Comparison of ENCODE assay signal across 8 cellular contexts in the genomic region with DNA sequence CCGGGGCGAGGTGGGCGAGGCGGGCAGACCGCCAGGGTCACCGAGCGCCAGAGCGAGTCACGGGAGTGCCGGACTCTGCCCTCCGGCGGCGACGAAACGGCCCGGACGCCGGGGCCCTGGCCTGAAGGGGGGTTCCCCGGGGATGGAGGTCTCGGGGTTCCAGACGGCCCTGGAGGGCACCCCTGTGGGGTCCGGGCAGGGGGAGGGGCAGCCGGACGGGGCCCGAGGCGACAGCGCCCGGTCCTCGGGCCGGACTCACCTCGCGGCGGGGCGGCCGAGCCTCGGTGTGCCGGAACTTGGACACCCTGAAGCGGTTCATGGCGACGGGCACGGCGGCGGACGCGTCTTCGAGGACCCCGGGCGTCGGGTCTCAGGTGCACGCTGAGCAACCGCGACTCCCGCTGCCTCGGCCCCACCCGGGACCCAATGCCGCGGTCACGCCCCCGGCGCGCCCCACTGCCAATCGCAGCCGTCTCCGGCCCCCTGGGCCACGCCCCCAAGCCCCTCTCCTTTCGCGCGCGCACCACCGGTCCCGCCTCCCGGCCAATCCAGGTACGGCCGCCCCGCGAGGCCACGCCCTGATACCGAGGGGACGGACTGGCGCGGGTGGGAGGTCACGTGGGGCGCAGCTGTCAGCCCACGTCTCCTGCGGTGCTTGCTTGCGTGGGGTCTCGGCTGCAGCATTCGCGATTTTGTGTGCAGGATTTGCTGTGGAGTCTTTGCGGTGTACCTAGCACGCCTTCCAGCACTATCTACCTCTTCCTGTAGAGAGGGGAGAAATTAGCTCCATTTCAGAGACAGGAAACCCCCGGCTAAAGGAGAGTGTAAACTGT. TPM values are rescaled to one million over a fixed set of nuclear protein-coding genes. Genes with fewer than 3 reads are reported as not detected.
DNase-seq lines count a peak whose midpoint lies in the region; ATAC-seq, FAIRE-seq and TF ChIP-seq lines count a peak whose summit lies in the region.

Gene CORO7 (minus strand): TSS at position 397 of the 833 bp plus-strand sequence. CDS start 78 bp downstream, at position 319.

- H4K20me1 ChIP-seq in IMR-90 (ENCODE audit: insufficient read depth, low read length) (peaks cover 35% of the 10 kb centered on the region), OCI-LY3 (ENCODE audit: insufficient read depth, low read length) (peaks cover 35% of the 10 kb centered on the region)

- peak within 1 kb of the TSS; percentile 74 for H3K4ac ChIP-seq in IMR-90 (ENCODE audit: low read depth, low read length)

- H2BK20ac ChIP-seq in IMR-90 (ENCODE audit: low read depth, low read length) = no peak within 1 kb of the TSS

- H3K4me3 ChIP-seq in IMR-90 (ENCODE audit: insufficient read depth, low read depth, low read length) (peak within 1 kb of the TSS; percentile 79), OCI-LY3 (ENCODE audit: low read length) (peak within 1 kb of the TSS; percentile 90), mononuclear cell (ENCODE audit: low read length) (peak within 1 kb of the TSS; percentile 94)

- TF ChIP-seq RAD21 in IMR-90 (IDR thresholded peaks at IDR 0.05; ENCODE audit: low read length) = no peak

- H3K9me3 ChIP-seq in IMR-90 (ENCODE audit: control insufficient read depth, insufficient read depth, low read length) = no peaks in the 10 kb centered on the region
- no peaks in the 10 kb centered on the region for H3K9me3 ChIP-seq in OCI-LY3 (ENCODE audit: insufficient read depth, low read length)
- no peaks in the 10 kb centered on the region for H3K9me3 ChIP-seq in mononuclear cell (ENCODE audit: low read depth, low read length)

- WGBS in IMR-90 (ENCODE audit: extremely low coverage in 2 of 2, insufficient read length in 1 of 2), 2 experiments = 0% methylated on average over 43 of the region's 92 CpGs; no CpG with 5 or more reads in 1 of the 2 experiments

- intact Hi-C loops in IMR-90 (cut with micrococcal nuclease) = loop anchor here (10.0 kb wide), 1 partner anchor 128 kb away; no protein-coding TSS in a partner anchor

- H3K14ac ChIP-seq in IMR-90 (replicated peaks; ENCODE audit: low read depth, low read length) = peak within 1 kb of the TSS; percentile 85

- DNase-seq in D721Med (ENCODE audit: insufficient read length, low spot score) (peak; percentile 94), IMR-90 (peak; percentile 76), activated T-cell treated with anti-CD3 and anti-CD28 coated beads for 1 hour (ENCODE audit: low read depth) (peak; percentile 99), epidermal melanocyte (ENCODE audit: insufficient read length, low spot score) (peak; percentile 84)
- peak; percentile 98 to 99 for DNase-seq in stimulated activated CD8-positive, alpha-beta memory T cell treated with anti-CD3 and anti-CD28 coated beads, Interleukin-2, amount 100 ng/mL, for 48 hours (ENCODE audit: low read depth in 2 of 2)

- CTCF ChIA-PET in IMR-90 (lab: Yijun Ruan, JAX) = interaction anchor here (0.6 to 1.3 kb wide), 2 partner anchors 12 to 14 kb away, joined by 3 to 4 read pairs; no protein-coding TSS in a partner anchor

- no peak within 1 kb of the TSS for H3K18ac ChIP-seq in IMR-90 (ENCODE audit: low read depth, low read length)

- peak within 1 kb of the TSS; percentile 44; the same call in 1 of the 3 replicates for H2BK15ac ChIP-seq in IMR-90 (ENCODE audit: low read depth, low read length)

- H4K8ac ChIP-seq in IMR-90 (ENCODE audit: low read depth in 2 of 2, low read length in 2 of 2) = peak within 1 kb of the TSS in 1 of 2 experiments; percentile 87; a peak in 3 of 4 replicates

- H2BK120ac ChIP-seq in IMR-90 (ENCODE audit: low read depth, low read length) = peak within 1 kb of the TSS; percentile 3; the same call in 1 of the 2 replicates

- H3K27ac ChIP-seq in IMR-90 (ENCODE audit: insufficient read depth, low read length) = peak within 1 kb of the TSS; percentile 65
- peak within 1 kb of the TSS; percentile 60 for H3K27ac ChIP-seq in OCI-LY3 (ENCODE audit: low read length)

- BruUV-seq in IMR-90 (replicated peaks; lab: Mats Ljungman, UMichigan) = no TSS peak

- H3K4me1 ChIP-seq in IMR-90 (ENCODE audit: control insufficient read depth, insufficient read depth, low read length) = peaks cover 9% of the 10 kb centered on the region
- H3K4me1 ChIP-seq in OCI-LY3 (ENCODE audit: low read length) = peaks cover 29% of the 10 kb centered on the region
- peaks cover 68% of the 10 kb centered on the region for H3K4me1 ChIP-seq in mononuclear cell (ENCODE audit: insufficient read depth, low read length)

- H4K5ac ChIP-seq in IMR-90 (ENCODE audit: low read depth, low read length) = no peak within 1 kb of the TSS; the same call in 1 of the 2 replicates

- H2BK5ac ChIP-seq in IMR-90 (ENCODE audit: low read depth, low read length, poor library complexity, severe bottlenecking) = peak within 1 kb of the TSS; percentile 11

- TF ChIP-seq POLR2A in IMR-90 (IDR thresholded peaks at IDR 0.05; ENCODE audit: low read depth, low read length) = peak; percentile 61

- H3K27me3 ChIP-seq in IMR-90 (ENCODE audit: control insufficient read depth, insufficient read depth, low read length) = no peaks in the 10 kb centered on the region
- H3K27me3 ChIP-seq in OCI-LY3 (ENCODE audit: low read depth, low read length) = no peaks in the 10 kb centered on the region
- H3K27me3 ChIP-seq in mononuclear cell (ENCODE audit: insufficient read depth, low read length) = no peaks in the 10 kb centered on the region

- no peak for FAIRE-seq in D721Med (lab: Jason Lieb, UNC)

- dilution Hi-C loops in IMR-90 (cut with HindIII; ENCODE audit: low sequenced_read_pairs, unreplicated experiment) = no loop called here

- H3K36me3 ChIP-seq in IMR-90 (ENCODE audit: control insufficient read depth, insufficient read depth, low read length) = peaks cover 7% of the 10 kb centered on the region
- peaks cover 3% of the 10 kb centered on the region for H3K36me3 ChIP-seq in OCI-LY3 (replicated peaks; ENCODE audit: low read depth, low read length)

- peak within 1 kb of the TSS; percentile 94 for H2AK5ac ChIP-seq in IMR-90 (ENCODE audit: low read depth, low read length)

- H3K4me2 ChIP-seq in IMR-90 (ENCODE audit: low read depth, low read length) = peak within 1 kb of the TSS; percentile 99
- H3K4me2 ChIP-seq in OCI-LY3 (ENCODE audit: low read length) = peak within 1 kb of the TSS; percentile 96

- POLR2A ChIA-PET in IMR-90 (lab: Charles Lee; ENCODE audit: unreplicated experiment) = interaction anchor here (0.6 kb wide), 1 partner anchor 101 kb away, joined by 9 read pairs; no protein-coding TSS in a partner anchor

- H2AK9ac ChIP-seq in IMR-90 (replicated peaks; ENCODE audit: low read depth, low read length, poor library complexity) = peak within 1 kb of the TSS; percentile 97

- peak within 1 kb of the TSS; percentile 96 for H3K23ac ChIP-seq in IMR-90 (ENCODE audit: low read depth, low read length)

- ATAC-seq in GM21526 (IDR thresholded peaks at IDR 0.05; ENCODE audit: low FRiP score, unreplicated experiment) (peak; percentile 53), IMR-90 (ENCODE audit: low read depth) (peak; percentile 97)

- H3K79me2 ChIP-seq in OCI-LY3 (ENCODE audit: low read length) = peaks cover 41% of the 10 kb centered on the region

- no peak within 1 kb of the TSS; the same call in 1 of the 2 replicates for H3K56ac ChIP-seq in IMR-90 (ENCODE audit: extremely low read depth, insufficient read depth, low read length)

- in situ Hi-C loops in IMR-90 (cut with MboI; ENCODE audit: low sequenced_read_pairs) = no loop called here

- no peak for TF ChIP-seq CTCF in D721Med (IDR thresholded peaks at IDR 0.05; ENCODE audit: insufficient read depth, missing control alignments)
- TF ChIP-seq CTCF in IMR-90 (conservative IDR thresholded peaks at IDR 0.05; ENCODE audit: low read depth, low read length) = no peak
- no peak for TF ChIP-seq CTCF in OCI-LY3 (IDR thresholded peaks at IDR 0.05; ENCODE audit: low read depth, low read length)

- H3K79me1 ChIP-seq in IMR-90 (ENCODE audit: low read depth in 1 of 2, low read length in 2 of 2) = peaks cover 15 to 44% of the 10 kb centered on the region in 2 experiments

- peak within 1 kb of the TSS; percentile 46; the same call in 1 of the 2 replicates for H4K91ac ChIP-seq in IMR-90 (ENCODE audit: insufficient read depth, low read depth, low read length)

- H3K9ac ChIP-seq in IMR-90 (ENCODE audit: low read depth, low read length) (peak within 1 kb of the TSS; percentile 56), OCI-LY3 (ENCODE audit: low read length) (peak within 1 kb of the TSS; percentile 91)

- H2AFZ ChIP-seq in IMR-90 (replicated peaks; ENCODE audit: low read length, poor library complexity) (peak within 1 kb of the TSS; percentile 93), OCI-LY3 (ENCODE audit: low read depth, low read length) (peak within 1 kb of the TSS; percentile 77)

- H3K9me1 ChIP-seq in IMR-90 (ENCODE audit: insufficient read depth, low read length) = peaks cover 12% of the 10 kb centered on the region

TF ChIP-seq in IMR-90, 13 proteins besides CTCF, POLR2A, EP300 and RAD21 (continues in another document):
- no peak for TF ChIP-seq CHD1 (IDR thresholded peaks at IDR 0.05; ENCODE audit: low read depth, low read length)
- no peak for TF ChIP-seq ELK1 (IDR thresholded peaks at IDR 0.05; ENCODE audit: borderline replicate concordance, low read depth, low read length)
- TF ChIP-seq, protein P1, sequence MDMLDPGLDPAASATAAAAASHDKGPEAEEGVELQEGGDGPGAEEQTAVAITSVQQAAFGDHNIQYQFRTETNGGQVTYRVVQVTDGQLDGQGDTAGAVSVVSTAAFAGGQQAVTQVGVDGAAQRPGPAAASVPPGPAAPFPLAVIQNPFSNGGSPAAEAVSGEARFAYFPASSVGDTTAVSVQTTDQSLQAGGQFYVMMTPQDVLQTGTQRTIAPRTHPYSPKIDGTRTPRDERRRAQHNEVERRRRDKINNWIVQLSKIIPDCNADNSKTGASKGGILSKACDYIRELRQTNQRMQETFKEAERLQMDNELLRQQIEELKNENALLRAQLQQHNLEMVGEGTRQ (IDR thresholded peaks at IDR 0.05; ENCODE audit: low read depth, low read length) = peak; percentile 96
- TF ChIP-seq MXI1 (IDR thresholded peaks at IDR 0.05; ENCODE audit: borderline replicate concordance, low read depth, low read length) = peak; percentile 63; the same call in 1 of the 2 replicates
- TF ChIP-seq SMC3 (IDR thresholded peaks at IDR 0.05; ENCODE audit: low read depth, low read length) = no peak
- no peak for TF ChIP-seq FOS (IDR thresholded peaks at IDR 0.05; ENCODE audit: low read depth, low read length)

RNA-seq across cellular contexts. Expression of gene CORO7, which starts in this region (rescaled TPM):
- 6.3 and 7.8 TPM in 2 replicates for total RNA-seq in IMR-90 (2012; rRNA removed)
- polyA plus RNA-seq in IMR-90 (2012; rRNA removed) = 23.6 and 26.7 TPM in 2 replicates
- 4.2 and 9.3 TPM in 2 replicates for polyA plus RNA-seq in IMR-90 (2012; cell fraction: cytosol; rRNA removed)
- polyA plus RNA-seq in IMR-90 (2012; cell fraction: nucleus; rRNA removed; ENCODE audit: low replicate concordance) = 135 and 301 TPM in 2 replicates
- total RNA-seq in mononuclear cell = 235 TPM

Comparison
In these comparisons a context has a peak if more than half of its experiments do, and no peak if none do; other contexts are left out.
1. Peak in every context shown above with its lines: DNase-seq, ATAC-seq, H3K4me3 ChIP-seq and H3K27ac ChIP-seq.
2. RNA of gene CORO7 (total RNA-seq): 235 TPM in mononuclear cell (single experiment); 6.3 to 7.8 TPM in IMR-90; every median in the first group is over 10 times any median in the second.